In genomic region chr6:87430499-87430898, GRCh38 we compare ENCODE assay signal across 1 cellular context.
TF ChIP-seq lines count a peak whose summit lies in the region.

No MANE protein-coding gene starts in this region.

TF ChIP-seq in GM23338, 12 proteins besides CTCF, POLR2A, EP300 and RAD21 (continued from another document):
- TF ChIP-seq ZNF462 (CRISPR knock-in tag; IDR thresholded peaks at IDR 0.05) (no peak), ZNF331 (CRISPR knock-in tag; IDR thresholded peaks at IDR 0.05; ENCODE audit: low read depth) (no peak)
